9 cellular contexts compared by ENCODE assay signal in genomic region chr1:236156512-236157208, GRCh38. TPM values are rescaled to one million over a fixed set of nuclear protein-coding genes. Genes with fewer than 3 reads are reported as not detected.
DNase-seq lines count a peak whose midpoint lies in the region; ATAC-seq and FAIRE-seq lines count a peak whose summit lies in the region.
"Had no signal": no experiment of that assay in that cellular context is flagged by ENCODE, and none has a peak within 500 bp of the region (broad histone marks: within the 10 kb centered on the region; RNA-seq: fewer than 3 reads in every experiment).

No MANE protein-coding gene starts in this region.

- peak overlapping the region; percentile 35 for H3K4me3 Mint-ChIP-seq in memory B cell

- H3K4me1 Mint-ChIP-seq in memory B cell, result peaks cover 38% of the 10 kb centered on the region

- intact Hi-C loops in left cardiac atrium (cut with DNase I), result no loop called here
- intact Hi-C loops in left ventricle myocardium superior (cut with micrococcal nuclease), result no loop called here

- FAIRE-seq in urothelium cell line (lab: Jason Lieb, UNC), result no peak

- peaks cover 5% of the 10 kb centered on the region for H3K9me3 Mint-ChIP-seq in memory B cell

- H3K36me3 Mint-ChIP-seq in memory B cell, result peaks cover 7% of the 10 kb centered on the region

- peak; percentile 50 for DNase-seq in left cardiac atrium
- no peak for DNase-seq in left ventricle myocardium superior
- peak; percentile 98 for DNase-seq in SIG-M5 treated with dmso at 0.1 percent for 504 hours (lab: John Stamatoyannopoulos, UW; ENCODE audit: unreplicated experiment)
- DNase-seq in memory B cell (ENCODE audit: low spot score in 2 of 2), result peak; percentile 28 to 56
- no peak for DNase-seq in midbrain (lab: John Stamatoyannopoulos, UW)
- no peak for DNase-seq in mesenteric fat pad (ENCODE audit: low spot score)
- DNase-seq in urothelium cell line (ENCODE audit: low spot score), result no peak

- peak in 1 of 2 donors; percentile 52 for ATAC-seq in left cardiac atrium
- ATAC-seq in left ventricle myocardium superior, result no peak
- peak; percentile 82 for ATAC-seq in HG02981 (IDR thresholded peaks at IDR 0.05; ENCODE audit: unreplicated experiment)
- peak; percentile 86 for ATAC-seq in memory B cell (ENCODE audit: low read depth)
- ATAC-seq: gastrocnemius medialis had no signal

- H3K27me3 Mint-ChIP-seq in memory B cell, result peaks cover 32% of the 10 kb centered on the region

- peak overlapping the region; percentile 45 for H3K27ac Mint-ChIP-seq in memory B cell

RNA-seq across cellular contexts. Expression of gene GPR137B, which starts 14.3 kb away (rescaled TPM):
- total RNA-seq in left cardiac atrium (10 to 100 TPM; 20.6 to 25.0 TPM), left ventricle myocardium superior (31.6 TPM), mesenteric fat pad (32.9 TPM)

Comparison
In these comparisons a context has a peak if more than half of its experiments do, and no peak if none do; other contexts are left out.
1. DNase-seq: peak in left cardiac atrium (single experiment), SIG-M5 treated with dmso at 0.1 percent for 504 hours (single experiment) and memory B cell (2 of 2); none in left ventricle myocardium superior (single experiment), midbrain (single experiment), mesenteric fat pad (single experiment) and urothelium cell line (single experiment).